In the genomic region with DNA sequence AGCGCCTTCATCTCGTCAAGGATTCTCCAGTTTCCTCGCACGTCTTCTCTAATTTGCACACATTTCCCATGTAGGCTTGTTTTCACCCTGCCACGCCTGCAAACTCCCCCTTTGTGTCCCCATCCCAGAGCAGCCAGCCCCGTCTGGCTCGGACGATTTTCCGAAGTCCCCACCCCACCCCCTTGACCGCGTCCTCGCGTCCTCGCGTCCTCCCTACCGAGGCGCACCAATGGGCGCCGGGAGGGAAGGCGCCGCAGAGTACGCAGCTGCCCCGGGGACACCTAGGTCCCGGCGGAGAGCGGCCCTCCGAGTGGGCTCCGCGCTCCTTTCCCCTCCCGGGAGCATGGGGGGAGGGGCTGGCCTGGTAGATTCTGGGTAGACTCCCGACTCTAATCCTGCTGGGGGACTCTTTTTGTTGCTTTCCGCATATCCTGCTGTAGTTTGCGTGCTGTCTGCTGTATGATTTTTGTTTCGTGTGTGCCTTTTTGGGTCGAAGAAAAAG, we compare ENCODE assay signal across 8 cellular contexts. TPM values are rescaled to one million over a fixed set of nuclear protein-coding genes. Genes with fewer than 3 reads are reported as not detected.
DNase-seq lines count a peak whose midpoint lies in the region; ATAC-seq and TF ChIP-seq lines count a peak whose summit lies in the region.

No MANE protein-coding gene starts in this region.

- no peak for ATAC-seq in HG03108 (IDR thresholded peaks at IDR 0.05; ENCODE audit: unreplicated experiment)

- H3K9me3 ChIP-seq in BLaER1 treated with 17β-estradiol and CSF1 and Interleukin-3, amounts not matched to agents 10 nM and 100 nM (replicated peaks in 1 of 11), result no peaks in the 10 kb centered on the region
- H3K9me3 ChIP-seq in adipocyte (ENCODE audit: control insufficient read depth, low read length) (no peaks in the 10 kb centered on the region), hepatocyte (ENCODE audit: low read depth) (no peaks in the 10 kb centered on the region)

- no peak for TF ChIP-seq CTCF in KMS-11 (conservative IDR thresholded peaks at IDR 0.05; ENCODE audit: low read depth, low read length)
- no peak for TF ChIP-seq CTCF in hepatocyte (IDR thresholded peaks at IDR 0.05; ENCODE audit: poor library complexity)

- WGBS in hepatocyte (ENCODE audit: low lambda C conversion rate, missing lambda C conversion rate), result 3% methylated on average over 34 of the region's 35 CpGs

- peak overlapping the region; percentile 97; the same call in 1 of the 2 replicates for H2AFZ ChIP-seq in KMS-11 (ENCODE audit: low read depth)
- peak overlapping the region; percentile 85 for H2AFZ ChIP-seq in hepatocyte

- H3K4me1 ChIP-seq in BLaER1 treated with 17β-estradiol and CSF1 and Interleukin-3, amounts not matched to agents 10 nM and 100 nM, result peaks cover 13 to 50% (median 38%) of the 10 kb centered on the region in 10 experiments
- H3K4me1 ChIP-seq in KMS-11 (ENCODE audit: low read depth, poor library complexity, severe bottlenecking), result peaks cover 5% of the 10 kb centered on the region
- H3K4me1 ChIP-seq in adipocyte (ENCODE audit: control insufficient read depth, insufficient read depth, low read length), result peaks cover 8% of the 10 kb centered on the region
- H3K4me1 ChIP-seq in hepatocyte (ENCODE audit: insufficient read depth), result peaks cover 18% of the 10 kb centered on the region

- peaks cover 0 to 23% (median 6%) of the 10 kb centered on the region in 11 experiments; a peak in 8 of 22 replicates for H3K27me3 ChIP-seq in BLaER1 treated with 17β-estradiol and CSF1 and Interleukin-3, amounts not matched to agents 10 nM and 100 nM
- H3K27me3 ChIP-seq in KMS-11 (ENCODE audit: insufficient read depth, low read depth) (no peaks in the 10 kb centered on the region), adipocyte (replicated peaks; ENCODE audit: control insufficient read depth, insufficient read depth, low read length) (no peaks in the 10 kb centered on the region), hepatocyte (no peaks in the 10 kb centered on the region)

- no peaks in the 10 kb centered on the region for H3K79me2 ChIP-seq in KMS-11 (ENCODE audit: insufficient read depth, low read depth)
- peaks cover 58% of the 10 kb centered on the region for H3K79me2 ChIP-seq in hepatocyte

- DNase-seq in adipocyte (ENCODE audit: low read depth), result peak; percentile 75
- DNase-seq in hepatocyte (ENCODE audit: low spot score), result peak; percentile 57
- peak; percentile 82 for DNase-seq in retina
- DNase-seq in OCI-M1 (lab: John Stamatoyannopoulos, UW), result no peak
- DNase-seq in NCI-H2081 (lab: John Stamatoyannopoulos, UW), result no peak

- peak overlapping the region; percentile 95 to 99 (median 97) for H3K4me2 ChIP-seq in BLaER1 treated with 17β-estradiol and CSF1 and Interleukin-3, amounts not matched to agents 10 nM and 100 nM
- H3K4me2 ChIP-seq in KMS-11 (peak overlapping the region; percentile 88), hepatocyte (peak overlapping the region; percentile 90)

- H4K20me1 ChIP-seq in BLaER1 treated with 17β-estradiol and CSF1 and Interleukin-3, amounts not matched to agents 10 nM and 100 nM, result peaks cover 0 to 34% (median 3%) of the 10 kb centered on the region in 11 experiments; a peak in 6 of 22 replicates
- H4K20me1 ChIP-seq in KMS-11 (ENCODE audit: insufficient read depth), result no peaks in the 10 kb centered on the region
- H4K20me1 ChIP-seq in hepatocyte (ENCODE audit: insufficient read depth, poor library complexity, severe bottlenecking), result peaks cover 16% of the 10 kb centered on the region

- H3K4me3 ChIP-seq in BLaER1 treated with 17β-estradiol and CSF1 and Interleukin-3, amounts not matched to agents 10 nM and 100 nM, result peak overlapping the region; percentile 81 to 90 (median 88)
- peak overlapping the region; percentile 36 for H3K4me3 ChIP-seq in KMS-11 (IDR thresholded peaks at IDR 0.05; ENCODE audit: insufficient read depth, low read depth, low read length)
- peak overlapping the region; percentile 88 for H3K4me3 ChIP-seq in adipocyte (ENCODE audit: low read length)
- H3K4me3 ChIP-seq in hepatocyte, result peak overlapping the region; percentile 93

- H3K36me3 ChIP-seq in BLaER1 treated with 17β-estradiol and CSF1 and Interleukin-3, amounts not matched to agents 10 nM and 100 nM, result no peaks in the 10 kb centered on the region
- H3K36me3 ChIP-seq in KMS-11 (ENCODE audit: insufficient read depth) (no peaks in the 10 kb centered on the region), adipocyte (ENCODE audit: control insufficient read depth, insufficient read depth, low read length, severe bottlenecking) (no peaks in the 10 kb centered on the region), hepatocyte (replicated peaks; ENCODE audit: insufficient read depth, low read depth) (no peaks in the 10 kb centered on the region)

- H3K27ac ChIP-seq in BLaER1 treated with 17β-estradiol and CSF1 and Interleukin-3, amounts not matched to agents 10 nM and 100 nM, result peak overlapping the region in 9 of 11 experiments; percentile 8 to 92 (median 87); a peak in 8 of 22 replicates
- H3K27ac ChIP-seq in KMS-11, result no peak overlapping the region
- peak overlapping the region; percentile 94 for H3K27ac ChIP-seq in hepatocyte

- H3K9ac ChIP-seq in BLaER1 treated with 17β-estradiol and CSF1 and Interleukin-3, amounts not matched to agents 10 nM and 100 nM, result peak overlapping the region; percentile 60 to 93 (median 89)
- H3K9ac ChIP-seq in KMS-11 (no peak overlapping the region; the same call in 1 of the 2 replicates), adipocyte (ENCODE audit: low read length) (peak overlapping the region; percentile 86)

- H3K9me2 ChIP-seq in hepatocyte (replicated peaks; ENCODE audit: insufficient read depth), result no peaks in the 10 kb centered on the region

RNA-seq across cellular contexts. Expression of a gene that starts 1.3 kb away (rescaled TPM):
- total RNA-seq in hepatocyte, result 35.1 and 39.7 TPM in 2 replicates
- polyA plus RNA-seq in hepatocyte, result 16.7 and 23.8 TPM in 2 replicates

Comparison
In these comparisons a context has a peak if more than half of its experiments do, and no peak if none do; other contexts are left out.
1. H3K4me3 ChIP-seq: peak in every context shown above with its lines; median percentile 93 in hepatocyte; 88 in BLaER1 treated with 17β-estradiol and CSF1 and Interleukin-3, amounts not matched to agents 10 nM and 100 nM; 88 in adipocyte; 36 in KMS-11.
2. DNase-seq: peak in adipocyte (single experiment), hepatocyte (single experiment) and retina (single experiment); none in OCI-M1 (single experiment) and NCI-H2081 (0 of 2).
3. Peak in every context shown above with its lines, with median percentiles within 50 percentile points of each other: H3K4me2 ChIP-seq.